In genomic region chr1:32186491-32186890, GRCh38 we compare ENCODE assay signal across 17 cellular contexts. TPM values are rescaled to one million over a fixed set of nuclear protein-coding genes. Genes with fewer than 3 reads are reported as not detected.
A peak's percentile ranks its signal among the peaks of the same experiment; 100 is the strongest.
DNase-seq lines count a peak whose midpoint lies in the region; ATAC-seq and TF ChIP-seq lines count a peak whose summit lies in the region.
"Had no signal": no experiment of that assay in that cellular context is flagged by ENCODE, and none has a peak within 500 bp of the region (broad histone marks: within the 10 kb centered on the region; RNA-seq: fewer than 3 reads in every experiment).

No MANE protein-coding gene starts in this region.

- H3K9ac ChIP-seq in Loucy (ENCODE audit: low read depth, low read length, poor library complexity, severe bottlenecking) = peak overlapping the region; percentile 66

- H3K36me3 Mint-ChIP-seq in activated naive CD4-positive, alpha-beta T cell treated with anti-CD3 and anti-CD28 coated beads, Interleukin-2, amount 50 U/mL, for 24 hours = peaks cover 27% of the 10 kb centered on the region
- peaks cover 47% of the 10 kb centered on the region for H3K36me3 Mint-ChIP-seq in activated naive CD8-positive, alpha-beta T cell treated with anti-CD3 and anti-CD28 coated beads, Interleukin-2, amount 10 ng/mL, durations not matched to agents 7 days and 5 days
- H3K36me3 Mint-ChIP-seq in progenitor cell of endocrine pancreas (ENCODE audit: insufficient read depth) = peaks cover 30% of the 10 kb centered on the region

- no peak for TF ChIP-seq CTCF in Loucy (conservative IDR thresholded peaks at IDR 0.05; ENCODE audit: low read length)
- no peak for TF ChIP-seq CTCF in progenitor cell of endocrine pancreas (IDR thresholded peaks at IDR 0.05; ENCODE audit: unreplicated experiment)

- H3K27ac Mint-ChIP-seq in activated naive CD4-positive, alpha-beta T cell treated with anti-CD3 and anti-CD28 coated beads, Interleukin-2, amount 50 U/mL, for 24 hours = peak overlapping the region; percentile 94
- H3K27ac Mint-ChIP-seq in activated naive CD8-positive, alpha-beta T cell treated with anti-CD3 and anti-CD28 coated beads, Interleukin-2, amount 10 ng/mL, durations not matched to agents 7 days and 5 days = peak overlapping the region; percentile 92
- H3K27ac Mint-ChIP-seq in progenitor cell of endocrine pancreas = peak overlapping the region; percentile 3

- peaks cover 36% of the 10 kb centered on the region for H3K4me1 Mint-ChIP-seq in activated naive CD4-positive, alpha-beta T cell treated with anti-CD3 and anti-CD28 coated beads, Interleukin-2, amount 50 U/mL, for 24 hours
- H3K4me1 Mint-ChIP-seq in activated naive CD8-positive, alpha-beta T cell treated with anti-CD3 and anti-CD28 coated beads, Interleukin-2, amount 10 ng/mL, durations not matched to agents 7 days and 5 days = peaks cover 41% of the 10 kb centered on the region
- no peaks in the 10 kb centered on the region for H3K4me1 Mint-ChIP-seq in progenitor cell of endocrine pancreas (ENCODE audit: low read depth)

- H3K9me3 Mint-ChIP-seq in activated naive CD4-positive, alpha-beta T cell treated with anti-CD3 and anti-CD28 coated beads, Interleukin-2, amount 50 U/mL, for 24 hours = no peaks in the 10 kb centered on the region
- H3K9me3 Mint-ChIP-seq in activated naive CD8-positive, alpha-beta T cell treated with anti-CD3 and anti-CD28 coated beads, Interleukin-2, amount 10 ng/mL, durations not matched to agents 7 days and 5 days = no peaks in the 10 kb centered on the region
- H3K9me3 Mint-ChIP-seq in progenitor cell of endocrine pancreas (ENCODE audit: low read depth) = no peaks in the 10 kb centered on the region

- H3K36me3 ChIP-seq in Loucy (ENCODE audit: insufficient read depth, low read length) = peaks cover 60% of the 10 kb centered on the region; the same call in 1 of the 2 replicates

- H3K4me3 ChIP-seq in Loucy (ENCODE audit: low read length, poor library complexity, severe bottlenecking) = peak overlapping the region; percentile 54
- H3K4me3 ChIP-seq: body of pancreas, esophagus muscularis mucosa had no signal

- no peaks in the 10 kb centered on the region for H3K9me2 ChIP-seq in Loucy (replicated peaks; ENCODE audit: low read depth, low read length)

- POLR2A ChIA-PET in activated naive CD8-positive, alpha-beta T cell treated with anti-CD3 and anti-CD28 coated beads, Interleukin-2, amount 10 ng/mL, durations not matched to agents 7 days and 5 days (lab: Charles Lee) = interaction anchor here (1.0 kb wide), 1 partner anchor 14 kb away, joined by 3 read pairs; the partner anchor contains the start of gene CCDC28B

- no peak for ATAC-seq in activated naive CD8-positive, alpha-beta T cell treated with anti-CD3 and anti-CD28 coated beads, Interleukin-2, amount 10 ng/mL, durations not matched to agents 7 days and 5 days (ENCODE audit: low read depth)
- ATAC-seq in HG02759 (IDR thresholded peaks at IDR 0.05; ENCODE audit: unreplicated experiment) (no peak), GM18517 (IDR thresholded peaks at IDR 0.05; ENCODE audit: unreplicated experiment) (no peak)
- ATAC-seq: body of pancreas, right cardiac atrium had no signal

- H3K27me3 ChIP-seq in Loucy (ENCODE audit: insufficient read depth, low read length, poor library complexity, severe bottlenecking) = no peaks in the 10 kb centered on the region
- H3K27me3 ChIP-seq: body of pancreas, esophagus muscularis mucosa, neutrophil had no signal

- no peaks in the 10 kb centered on the region for H3K9me3 ChIP-seq in Loucy (ENCODE audit: insufficient read depth, low read depth, low read length)
- H3K9me3 ChIP-seq: body of pancreas, neutrophil had no signal

- peak overlapping the region; percentile 72 for H3K4me2 ChIP-seq in Loucy (ENCODE audit: low read depth, low read length, poor library complexity, severe bottlenecking)

- peaks cover 63% of the 10 kb centered on the region for H4K20me1 ChIP-seq in Loucy (ENCODE audit: insufficient read depth, low read length, poor library complexity, severe bottlenecking)

- no peaks in the 10 kb centered on the region for H3F3A ChIP-seq in Loucy (ENCODE audit: low read depth)

- H3K4me3 Mint-ChIP-seq in activated naive CD4-positive, alpha-beta T cell treated with anti-CD3 and anti-CD28 coated beads, Interleukin-2, amount 50 U/mL, for 24 hours = peak overlapping the region; percentile 51
- peak overlapping the region; percentile 24 for H3K4me3 Mint-ChIP-seq in activated naive CD8-positive, alpha-beta T cell treated with anti-CD3 and anti-CD28 coated beads, Interleukin-2, amount 10 ng/mL, durations not matched to agents 7 days and 5 days
- no peak overlapping the region for H3K4me3 Mint-ChIP-seq in progenitor cell of endocrine pancreas (ENCODE audit: low read depth)

- no peaks in the 10 kb centered on the region for H3K27me3 Mint-ChIP-seq in activated naive CD4-positive, alpha-beta T cell treated with anti-CD3 and anti-CD28 coated beads, Interleukin-2, amount 50 U/mL, for 24 hours
- no peaks in the 10 kb centered on the region for H3K27me3 Mint-ChIP-seq in activated naive CD8-positive, alpha-beta T cell treated with anti-CD3 and anti-CD28 coated beads, Interleukin-2, amount 10 ng/mL, durations not matched to agents 7 days and 5 days
- H3K27me3 Mint-ChIP-seq in progenitor cell of endocrine pancreas = no peaks in the 10 kb centered on the region

- peaks cover 43% of the 10 kb centered on the region for H3K4me1 ChIP-seq in Loucy (ENCODE audit: insufficient read depth, low read length, poor library complexity, severe bottlenecking)

- peaks cover 78% of the 10 kb centered on the region for H3K79me2 ChIP-seq in Loucy (ENCODE audit: insufficient read depth, low read length)

- no peak for DNase-seq in activated naive CD4-positive, alpha-beta T cell (lab: John Stamatoyannopoulos, UW)
- DNase-seq in activated naive CD8-positive, alpha-beta T cell treated with anti-CD3 and anti-CD28 coated beads, Interleukin-2, amount 10 ng/mL, durations not matched to agents 7 days and 5 days = no peak
- DNase-seq in progenitor cell of endocrine pancreas (ENCODE audit: low spot score, unreplicated experiment) (no peak), NCI-H128 (lab: John Stamatoyannopoulos, UW; ENCODE audit: unreplicated experiment) (no peak)
- DNase-seq: activated CD4-positive, CD25-positive, alpha-beta regulatory T cell treated with anti-CD3 and anti-CD28 coated beads, Interleukin-2, amount 50 U/mL, for 72 hours; body of pancreas; NCI-H1436; right cardiac atrium had no signal

- no peak overlapping the region for H2AFZ ChIP-seq in Loucy (ENCODE audit: low read length)

RNA-seq across cellular contexts. Expression of gene TXLNA, which starts 7.0 kb away (rescaled TPM):
- 10 to 100 TPM; 62.5 to 68.8 TPM for total RNA-seq in activated naive CD8-positive, alpha-beta T cell treated with anti-CD3 and anti-CD28 coated beads, Interleukin-2, amount 10 ng/mL, durations not matched to agents 7 days and 5 days
- 55.2 and 55.6 TPM in 2 replicates for total RNA-seq in progenitor cell of endocrine pancreas

RNA-seq across cellular contexts. Expression of gene CCDC28B, which starts 13.9 kb away (rescaled TPM):
- 10 to 100 TPM; 48.6 to 55.6 TPM for total RNA-seq in activated naive CD8-positive, alpha-beta T cell treated with anti-CD3 and anti-CD28 coated beads, Interleukin-2, amount 10 ng/mL, durations not matched to agents 7 days and 5 days
- total RNA-seq in progenitor cell of endocrine pancreas = 15.5 and 16.5 TPM in 2 replicates

RNA-seq across cellular contexts. Expression of gene IQCC, which starts 19.0 kb away (rescaled TPM):
- 1 to 10 TPM; 4.9 to 6.0 TPM for total RNA-seq in activated naive CD8-positive, alpha-beta T cell treated with anti-CD3 and anti-CD28 coated beads, Interleukin-2, amount 10 ng/mL, durations not matched to agents 7 days and 5 days
- total RNA-seq in progenitor cell of endocrine pancreas = 5.1 and 5.6 TPM in 2 replicates

RNA-seq across cellular contexts. Expression of gene DCDC2B, which starts 22.4 kb away (rescaled TPM):
- total RNA-seq in activated naive CD8-positive, alpha-beta T cell treated with anti-CD3 and anti-CD28 coated beads, Interleukin-2, amount 10 ng/mL, durations not matched to agents 7 days and 5 days = under 1 TPM; 0.17 to 0.22 TPM
- total RNA-seq in progenitor cell of endocrine pancreas = not detected in 2 replicates
- total RNA-seq: body of pancreas, dermis microvascular lymphatic vessel endothelial cell, esophagus muscularis mucosa, LHCN-M2, mesenteric fat pad, right cardiac atrium had no signal

RNA-seq across cellular contexts. Expression of gene TMEM234, which starts 35.7 kb away (rescaled TPM):
- total RNA-seq in activated naive CD8-positive, alpha-beta T cell treated with anti-CD3 and anti-CD28 coated beads, Interleukin-2, amount 10 ng/mL, durations not matched to agents 7 days and 5 days = 10 to 100 TPM; 15.7 to 16.5 TPM
- 43.2 and 49.2 TPM in 2 replicates for total RNA-seq in progenitor cell of endocrine pancreas

Comparison
In these comparisons a context has a peak if more than half of its experiments do, and no peak if none do; other contexts are left out.
1. H3K27ac Mint-ChIP-seq: peak in every context shown above with its lines; median percentile 94 in activated naive CD4-positive, alpha-beta T cell treated with anti-CD3 and anti-CD28 coated beads, Interleukin-2, amount 50 U/mL, for 24 hours; 92 in activated naive CD8-positive, alpha-beta T cell treated with anti-CD3 and anti-CD28 coated beads, Interleukin-2, amount 10 ng/mL, durations not matched to agents 7 days and 5 days; 3 in progenitor cell of endocrine pancreas.